18 cellular contexts compared by ENCODE assay signal in genomic region chr4:153112071-153112460, GRCh38.
DNase-seq lines count a peak whose midpoint lies in the region; ATAC-seq and TF ChIP-seq lines count a peak whose summit lies in the region.
"Had no signal": no experiment of that assay in that cellular context is flagged by ENCODE, and none has a peak within 500 bp of the region (broad histone marks: within the 10 kb centered on the region; RNA-seq: fewer than 3 reads in every experiment).

No MANE protein-coding gene starts in this region.

- no peaks in the 10 kb centered on the region for H3K36me3 Mint-ChIP-seq in activated CD8-positive, alpha-beta T cell treated with anti-CD3 and anti-CD28 coated beads, Interleukin-2, amount 10 ng/mL, durations not matched to agents 7 days and 5 days (ENCODE audit: low read depth)
- no peaks in the 10 kb centered on the region for H3K36me3 Mint-ChIP-seq in activated CD8-positive, alpha-beta T cell treated with anti-CD3 and anti-CD28 coated beads for 36 hours (ENCODE audit: low read depth)
- no peaks in the 10 kb centered on the region for H3K36me3 Mint-ChIP-seq in activated CD4-positive, alpha-beta T cell treated with anti-CD3 and anti-CD28 coated beads for 36 hours (ENCODE audit: low read depth)

- H3K4me3 ChIP-seq in transverse colon: no peak overlapping the region
- no peak overlapping the region for H3K4me3 ChIP-seq in mammary epithelial cell (replicated peaks in 1 of 3; ENCODE audit: insufficient read depth in 1 of 3, low read depth in 2 of 3, low read length in 3 of 3)
- H3K4me3 ChIP-seq: GM12878, GM23248, right lobe of liver, tibial nerve had no signal

- H4K20me1 ChIP-seq in mammary epithelial cell (ENCODE audit: insufficient read depth, low read length): no peaks in the 10 kb centered on the region

- no peak overlapping the region for H3K9ac ChIP-seq in mammary epithelial cell (ENCODE audit: insufficient read depth, low read length)
- H3K9ac ChIP-seq: GM23248 had no signal

- dilution Hi-C loops in mammary epithelial cell (cut with HindIII; ENCODE audit: low sequenced_read_pairs): no loop called here

- H2AFZ ChIP-seq in mammary epithelial cell (ENCODE audit: low read depth, low read length): no peak overlapping the region
- H2AFZ ChIP-seq: GM23248 had no signal

- peaks cover 0 to 20% (median 14%) of the 10 kb centered on the region in 4 donors for H3K4me1 ChIP-seq in transverse colon
- H3K4me1 ChIP-seq in mammary epithelial cell (ENCODE audit: insufficient read depth, low read length): peaks cover 13% of the 10 kb centered on the region
- H3K4me1 ChIP-seq: right lobe of liver had no signal

- no peak overlapping the region for H3K4me2 ChIP-seq in mammary epithelial cell (ENCODE audit: insufficient read depth, low read depth, low read length)

- no peaks in the 10 kb centered on the region for H3K9me3 ChIP-seq in transverse colon
- H3K9me3 ChIP-seq in mammary epithelial cell (replicated peaks; ENCODE audit: insufficient read depth, low read length): no peaks in the 10 kb centered on the region
- H3K9me3 ChIP-seq: right lobe of liver, tibial nerve had no signal

- CTCF ChIA-PET in activated CD8-positive, alpha-beta T cell treated with anti-CD3 and anti-CD28 coated beads, Interleukin-2, amount 10 ng/mL, durations not matched to agents 7 days and 5 days (lab: Charles Lee): interaction anchor here (1.2 to 9.0 kb wide), 6 partner anchors 8 to 183 kb away, joined by 3 to 108 read pairs (median 5); no protein-coding TSS in a partner anchor
- CTCF ChIA-PET in activated CD8-positive, alpha-beta T cell treated with anti-CD3 and anti-CD28 coated beads for 36 hours (lab: Charles Lee): interaction anchor here (2.3 to 14.2 kb wide), 3 partner anchors 15 to 28 kb away, joined by 6 to 131 read pairs (median 114); no protein-coding TSS in a partner anchor
- CTCF ChIA-PET in activated CD4-positive, alpha-beta T cell treated with anti-CD3 and anti-CD28 coated beads for 36 hours (lab: Charles Lee): interaction anchor here (0.7 to 10.2 kb wide), 6 partner anchors 12 to 207 kb away, joined by 3 to 108 read pairs (median 5); no protein-coding TSS in a partner anchor
- CTCF ChIA-PET in mammary epithelial cell (lab: Charles Lee; ENCODE audit: low non-redundant PET): no interaction called here

- no peak for TF ChIP-seq EP300 in transverse colon (IDR thresholded peaks at IDR 0.05; ENCODE audit: low read depth)

- H3K27ac ChIP-seq in transverse colon (no peak overlapping the region), mammary epithelial cell (ENCODE audit: insufficient read depth, low read depth, low read length) (no peak overlapping the region)
- H3K27ac ChIP-seq: brain microvascular endothelial cell, GM23248, right lobe of liver, tibial nerve had no signal

- H3K9me3 Mint-ChIP-seq in activated CD8-positive, alpha-beta T cell treated with anti-CD3 and anti-CD28 coated beads, Interleukin-2, amount 10 ng/mL, durations not matched to agents 7 days and 5 days (ENCODE audit: insufficient read depth): no peaks in the 10 kb centered on the region
- H3K9me3 Mint-ChIP-seq in activated CD8-positive, alpha-beta T cell treated with anti-CD3 and anti-CD28 coated beads for 36 hours: no peaks in the 10 kb centered on the region
- H3K9me3 Mint-ChIP-seq in activated CD4-positive, alpha-beta T cell treated with anti-CD3 and anti-CD28 coated beads for 36 hours (ENCODE audit: low read depth): no peaks in the 10 kb centered on the region
- H3K9me3 Mint-ChIP-seq: activated T-cell treated with anti-CD3 and anti-CD28 coated beads, Interleukin-2, amount 50 U/mL, for 72 hours; effector memory CD8-positive, alpha-beta T cell had no signal

- no peak for ATAC-seq in activated CD8-positive, alpha-beta T cell treated with anti-CD3 and anti-CD28 coated beads, Interleukin-2, amount 10 ng/mL, durations not matched to agents 7 days and 5 days
- no peak for ATAC-seq in activated CD8-positive, alpha-beta T cell treated with anti-CD3 and anti-CD28 coated beads for 36 hours
- no peak for ATAC-seq in activated CD4-positive, alpha-beta T cell treated with anti-CD3 and anti-CD28 coated beads for 36 hours
- no peak for ATAC-seq in left lobe of liver
- ATAC-seq: effector memory CD8-positive, alpha-beta T cell; GM12878 had no signal

- peaks cover 28% of the 10 kb centered on the region for H3K27me3 Mint-ChIP-seq in activated CD8-positive, alpha-beta T cell treated with anti-CD3 and anti-CD28 coated beads, Interleukin-2, amount 10 ng/mL, durations not matched to agents 7 days and 5 days (ENCODE audit: low read depth)
- no peaks in the 10 kb centered on the region for H3K27me3 Mint-ChIP-seq in activated CD8-positive, alpha-beta T cell treated with anti-CD3 and anti-CD28 coated beads for 36 hours
- no peaks in the 10 kb centered on the region for H3K27me3 Mint-ChIP-seq in activated CD4-positive, alpha-beta T cell treated with anti-CD3 and anti-CD28 coated beads for 36 hours

- no peaks in the 10 kb centered on the region for H3K36me3 ChIP-seq in transverse colon
- no peaks in the 10 kb centered on the region for H3K36me3 ChIP-seq in mammary epithelial cell (ENCODE audit: insufficient read depth, low read length)
- H3K36me3 ChIP-seq: brain microvascular endothelial cell, right lobe of liver, tibial nerve had no signal

- POLR2A ChIA-PET in activated CD8-positive, alpha-beta T cell treated with anti-CD3 and anti-CD28 coated beads, Interleukin-2, amount 10 ng/mL, durations not matched to agents 7 days and 5 days (lab: Charles Lee): no interaction called here
- POLR2A ChIA-PET in activated CD8-positive, alpha-beta T cell treated with anti-CD3 and anti-CD28 coated beads for 36 hours (lab: Charles Lee): interaction anchor here (0.8 to 1.6 kb wide), 3 partner anchors 9 to 13 kb away, joined by 3 to 4 read pairs (median 3); no protein-coding TSS in a partner anchor
- POLR2A ChIA-PET in activated CD4-positive, alpha-beta T cell treated with anti-CD3 and anti-CD28 coated beads for 36 hours (lab: Charles Lee): interaction anchor here (0.6 kb wide), 1 partner anchor 97 kb away, joined by 3 read pairs; no protein-coding TSS in a partner anchor

- TF ChIP-seq POLR2A in transverse colon (IDR thresholded peaks at IDR 0.05): no peak

- no peak for TF ChIP-seq CTCF in activated CD8-positive, alpha-beta T cell treated with anti-CD3 and anti-CD28 coated beads for 36 hours (IDR thresholded peaks at IDR 0.05)
- TF ChIP-seq CTCF in transverse colon (IDR thresholded peaks at IDR 0.05): no peak
- TF ChIP-seq CTCF in mammary epithelial cell (conservative IDR thresholded peaks at IDR 0.05 in 1 of 2, IDR thresholded peaks at IDR 0.05 in 1 of 2; ENCODE audit: extremely low read depth in 1 of 2, insufficient read depth in 1 of 2, low read depth in 1 of 2, low read length in 2 of 2): no peak

- H3K4me1 Mint-ChIP-seq in activated CD8-positive, alpha-beta T cell treated with anti-CD3 and anti-CD28 coated beads, Interleukin-2, amount 10 ng/mL, durations not matched to agents 7 days and 5 days (ENCODE audit: low read depth): no peaks in the 10 kb centered on the region
- peaks cover 10% of the 10 kb centered on the region for H3K4me1 Mint-ChIP-seq in activated CD8-positive, alpha-beta T cell treated with anti-CD3 and anti-CD28 coated beads for 36 hours (ENCODE audit: low read depth)
- no peaks in the 10 kb centered on the region for H3K4me1 Mint-ChIP-seq in activated CD4-positive, alpha-beta T cell treated with anti-CD3 and anti-CD28 coated beads for 36 hours

- no peaks in the 10 kb centered on the region for H3K27me3 ChIP-seq in transverse colon
- no peaks in the 10 kb centered on the region for H3K27me3 ChIP-seq in mammary epithelial cell (ENCODE audit: insufficient read depth, low read length)
- H3K27me3 ChIP-seq: brain microvascular endothelial cell, right lobe of liver, tibial nerve had no signal

- no peaks in the 10 kb centered on the region for H3K79me2 ChIP-seq in mammary epithelial cell (ENCODE audit: insufficient read depth, low read length)

- in situ Hi-C loops in transverse colon (cut with MboI; ENCODE audit: low pct_ligation_motif_present in 1 of 4, low pct_unique_long_range_greater_than_20kb in 1 of 4, low sequenced_read_pairs in 3 of 4): no loop called here
- in situ Hi-C loops in mammary epithelial cell (cut with MboI; ENCODE audit: low sequenced_read_pairs in 2 of 2): no loop called here

- H3K4me3 Mint-ChIP-seq in activated CD8-positive, alpha-beta T cell treated with anti-CD3 and anti-CD28 coated beads, Interleukin-2, amount 10 ng/mL, durations not matched to agents 7 days and 5 days: no peak overlapping the region
- H3K4me3 Mint-ChIP-seq in activated CD8-positive, alpha-beta T cell treated with anti-CD3 and anti-CD28 coated beads for 36 hours: no peak overlapping the region
- H3K4me3 Mint-ChIP-seq in activated CD4-positive, alpha-beta T cell treated with anti-CD3 and anti-CD28 coated beads for 36 hours: no peak overlapping the region
- H3K4me3 Mint-ChIP-seq: activated T-cell treated with anti-CD3 and anti-CD28 coated beads, Interleukin-2, amount 50 U/mL, for 72 hours; effector memory CD8-positive, alpha-beta T cell had no signal

- intact Hi-C loops in activated CD8-positive, alpha-beta T cell treated with anti-CD3 and anti-CD28 coated beads for 36 hours (cut with micrococcal nuclease): loop anchor here (10.0 kb wide), 1 partner anchor 337 kb away; the partner anchor contains the start of genes ARFIP1 and TIGD4
- intact Hi-C loops in activated CD4-positive, alpha-beta T cell treated with anti-CD3 and anti-CD28 coated beads for 36 hours (cut with DNase I, micrococcal nuclease): loop anchor here in 1 of 2 experiments (10.0 kb wide), 2 partner anchors 577 to 627 kb away; partner anchors contain the start of gene FBXW7
- intact Hi-C loops in transverse colon (cut with DNase I; ENCODE audit: low total_unique reads): no loop called here
- intact Hi-C loops in mammary epithelial cell (cut with micrococcal nuclease): no loop called here

- H3K27ac Mint-ChIP-seq in activated CD8-positive, alpha-beta T cell treated with anti-CD3 and anti-CD28 coated beads, Interleukin-2, amount 10 ng/mL, durations not matched to agents 7 days and 5 days: peak overlapping the region; percentile 54
- no peak overlapping the region for H3K27ac Mint-ChIP-seq in activated CD8-positive, alpha-beta T cell treated with anti-CD3 and anti-CD28 coated beads for 36 hours
- H3K27ac Mint-ChIP-seq in activated CD4-positive, alpha-beta T cell treated with anti-CD3 and anti-CD28 coated beads for 36 hours: no peak overlapping the region
- H3K27ac Mint-ChIP-seq: activated T-cell treated with anti-CD3 and anti-CD28 coated beads, Interleukin-2, amount 50 U/mL, for 72 hours; effector memory CD8-positive, alpha-beta T cell had no signal

- WGBS in transverse colon (ENCODE audit: low coverage in 1 of 2), 2 donors: 87 to 90% methylated on average over 2 to 11 of the region's 11 CpGs
- 93% methylated on average over 5 of the region's 11 CpGs for WGBS in mammary epithelial cell (ENCODE audit: low coverage, missing lambda C conversion rate)

- BruUV-seq in mammary epithelial cell (replicated peaks; lab: Mats Ljungman, UMichigan): no TSS peak

- DNase-seq in activated CD8-positive, alpha-beta T cell treated with anti-CD3 and anti-CD28 coated beads, Interleukin-2, amount 10 ng/mL, durations not matched to agents 7 days and 5 days: no peak
- DNase-seq in activated CD8-positive, alpha-beta T cell treated with anti-CD3 and anti-CD28 coated beads for 36 hours: no peak
- peak; percentile 49 for DNase-seq in activated CD4-positive, alpha-beta T cell treated with anti-CD3 and anti-CD28 coated beads for 36 hours
- DNase-seq in left lobe of liver (ENCODE audit: low spot score): peak; percentile 42
- DNase-seq in transverse colon: peak; percentile 15
- no peak for DNase-seq in mammary epithelial cell
- no peak for DNase-seq in NCI-H1092 treated with DMSO at 0.1 percent for 48 hours (lab: John Stamatoyannopoulos, UW)
- DNase-seq in islet precursor cell: no peak
- DNase-seq: brain microvascular endothelial cell; DMS79 treated with DMSO at 0.1 percent for 48 hours; effector memory CD8-positive, alpha-beta T cell; GM23248; NCI-H2227 treated with DMSO at 0.1 percent for 48 hours; right lobe of liver; T1000 had no signal

Comparison
In these comparisons a context has a peak if more than half of its experiments do, and no peak if none do; other contexts are left out.
1. DNase-seq: peak in activated CD4-positive, alpha-beta T cell treated with anti-CD3 and anti-CD28 coated beads for 36 hours (single experiment), left lobe of liver (single experiment) and transverse colon (single experiment); none in activated CD8-positive, alpha-beta T cell treated with anti-CD3 and anti-CD28 coated beads, Interleukin-2, amount 10 ng/mL, durations not matched to agents 7 days and 5 days (single experiment), activated CD8-positive, alpha-beta T cell treated with anti-CD3 and anti-CD28 coated beads for 36 hours (single experiment), mammary epithelial cell (single experiment), NCI-H1092 treated with DMSO at 0.1 percent for 48 hours (single experiment) and islet precursor cell (single experiment).